In the genomic region with DNA sequence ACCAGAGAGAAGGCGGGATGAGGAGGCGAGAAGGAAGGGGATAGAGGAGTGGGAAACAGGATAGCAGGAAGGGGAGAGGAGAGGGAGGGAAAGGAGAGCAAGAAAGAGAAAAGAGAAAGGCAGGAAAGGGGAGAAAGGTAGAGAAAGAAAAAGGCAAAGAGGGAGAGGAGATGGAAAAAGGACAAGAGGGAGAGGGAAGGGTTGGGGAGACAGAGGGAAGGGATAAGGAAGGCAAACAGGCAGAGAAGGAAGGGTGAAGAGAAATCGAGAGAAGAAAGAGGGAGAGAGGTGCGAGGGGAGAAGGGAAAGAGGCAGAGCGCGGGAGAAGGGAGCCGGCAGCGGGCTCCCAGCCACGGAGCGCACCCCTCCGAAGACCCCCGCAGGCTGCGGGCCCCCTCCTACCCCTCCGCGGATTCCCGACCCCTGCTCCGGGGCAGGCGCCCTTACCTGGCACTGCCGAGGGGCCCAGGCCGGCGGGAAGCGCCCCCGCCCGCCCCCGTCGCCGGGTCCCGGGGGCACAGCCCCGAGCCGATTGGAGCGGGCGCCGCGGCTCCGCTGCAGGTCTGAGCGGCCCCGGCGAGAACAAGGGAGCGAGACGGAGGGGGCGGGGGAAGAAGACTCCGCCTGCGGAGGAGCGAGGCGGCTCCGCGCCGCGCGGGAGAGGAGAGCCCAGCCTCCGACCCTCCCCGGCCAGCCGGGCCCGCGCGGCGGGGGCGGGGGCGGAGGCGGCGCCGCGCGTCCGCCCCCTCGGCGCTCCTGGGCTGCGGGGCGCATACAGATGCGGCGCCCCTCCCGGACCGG, we compare ENCODE assay signal across 1 cellular context.
TF ChIP-seq lines count a peak whose summit lies in the region.

Gene CDH24, minus strand, starts transcription at position 565 of the 801 bp plus-strand sequence. CDS start 1,787 bp downstream, outside the sequence.

TF ChIP-seq in HepG2, 621 proteins besides CTCF, POLR2A, EP300 and RAD21 (continued from another document and continues in another):
- no peak for TF ChIP-seq PRDM15 (CRISPR knock-in tag; IDR thresholded peaks at IDR 0.05)
- TF ChIP-seq FOXJ3 (CRISPR knock-in tag; IDR thresholded peaks at IDR 0.05; ENCODE audit: borderline replicate concordance) = no peak
- peak; percentile 49; the same call in 1 of the 2 replicates for TF ChIP-seq ZBTB7A (CRISPR knock-in tag; IDR thresholded peaks at IDR 0.05)
- 0 out of 2 replicates have a peak, but pooled peaks have one; percentile 51 for TF ChIP-seq ZNF430 (CRISPR knock-in tag; IDR thresholded peaks at IDR 0.05)
- TF ChIP-seq ZBTB21 (CRISPR knock-in tag; IDR thresholded peaks at IDR 0.05) = no peak
- TF ChIP-seq ZNF556 (CRISPR knock-in tag; IDR thresholded peaks at IDR 0.05; ENCODE audit: borderline replicate concordance) = peak; percentile 73
- TF ChIP-seq REXO4 (CRISPR knock-in tag; IDR thresholded peaks at IDR 0.05; ENCODE audit: borderline replicate concordance) = no peak
- TF ChIP-seq CEBPZ (IDR thresholded peaks at IDR 0.05; ENCODE audit: low read length) = no peak
- TF ChIP-seq KLF15 (CRISPR knock-in tag; IDR thresholded peaks at IDR 0.05; ENCODE audit: borderline replicate concordance) = no peak; the same call in 1 of the 2 replicates
- no peak for TF ChIP-seq ZFY (CRISPR knock-in tag; IDR thresholded peaks at IDR 0.05)
- no peak for TF ChIP-seq ZSCAN9 (CRISPR knock-in tag; IDR thresholded peaks at IDR 0.05; ENCODE audit: borderline replicate concordance)
- TF ChIP-seq ZNF839 (CRISPR knock-in tag; IDR thresholded peaks at IDR 0.05; ENCODE audit: borderline replicate concordance) = no peak
- TF ChIP-seq, protein P1, sequence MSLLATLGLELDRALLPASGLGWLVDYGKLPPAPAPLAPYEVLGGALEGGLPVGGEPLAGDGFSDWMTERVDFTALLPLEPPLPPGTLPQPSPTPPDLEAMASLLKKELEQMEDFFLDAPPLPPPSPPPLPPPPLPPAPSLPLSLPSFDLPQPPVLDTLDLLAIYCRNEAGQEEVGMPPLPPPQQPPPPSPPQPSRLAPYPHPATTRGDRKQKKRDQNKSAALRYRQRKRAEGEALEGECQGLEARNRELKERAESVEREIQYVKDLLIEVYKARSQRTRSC (CRISPR knock-in tag; IDR thresholded peaks at IDR 0.05; ENCODE audit: low read depth) = no peak
- no peak for TF ChIP-seq ZNF124 (CRISPR knock-in tag; IDR thresholded peaks at IDR 0.05)
- TF ChIP-seq, protein P2, sequence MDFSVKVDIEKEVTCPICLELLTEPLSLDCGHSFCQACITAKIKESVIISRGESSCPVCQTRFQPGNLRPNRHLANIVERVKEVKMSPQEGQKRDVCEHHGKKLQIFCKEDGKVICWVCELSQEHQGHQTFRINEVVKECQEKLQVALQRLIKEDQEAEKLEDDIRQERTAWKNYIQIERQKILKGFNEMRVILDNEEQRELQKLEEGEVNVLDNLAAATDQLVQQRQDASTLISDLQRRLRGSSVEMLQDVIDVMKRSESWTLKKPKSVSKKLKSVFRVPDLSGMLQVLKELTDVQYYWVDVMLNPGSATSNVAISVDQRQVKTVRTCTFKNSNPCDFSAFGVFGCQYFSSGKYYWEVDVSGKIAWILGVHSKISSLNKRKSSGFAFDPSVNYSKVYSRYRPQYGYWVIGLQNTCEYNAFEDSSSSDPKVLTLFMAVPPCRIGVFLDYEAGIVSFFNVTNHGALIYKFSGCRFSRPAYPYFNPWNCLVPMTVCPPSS (IDR thresholded peaks at IDR 0.05) = peak; percentile 74; the same call in 1 of the 2 replicates
- peak; percentile 14 for TF ChIP-seq HNRNPLL (IDR thresholded peaks at IDR 0.05; ENCODE audit: low read depth, low read length, poor library complexity, severe bottlenecking)
- TF ChIP-seq SMAD1 (CRISPR knock-in tag; IDR thresholded peaks at IDR 0.05; ENCODE audit: borderline replicate concordance, low read depth) = no peak
- TF ChIP-seq SPEN (CRISPR knock-in tag; IDR thresholded peaks at IDR 0.05; ENCODE audit: low read depth) = no peak
- TF ChIP-seq ZBTB8A (CRISPR knock-in tag; IDR thresholded peaks at IDR 0.05; ENCODE audit: borderline replicate concordance, low read depth) = no peak
- no peak for TF ChIP-seq ZNF253 (CRISPR knock-in tag; IDR thresholded peaks at IDR 0.05; ENCODE audit: borderline replicate concordance)
- TF ChIP-seq, protein P3, sequence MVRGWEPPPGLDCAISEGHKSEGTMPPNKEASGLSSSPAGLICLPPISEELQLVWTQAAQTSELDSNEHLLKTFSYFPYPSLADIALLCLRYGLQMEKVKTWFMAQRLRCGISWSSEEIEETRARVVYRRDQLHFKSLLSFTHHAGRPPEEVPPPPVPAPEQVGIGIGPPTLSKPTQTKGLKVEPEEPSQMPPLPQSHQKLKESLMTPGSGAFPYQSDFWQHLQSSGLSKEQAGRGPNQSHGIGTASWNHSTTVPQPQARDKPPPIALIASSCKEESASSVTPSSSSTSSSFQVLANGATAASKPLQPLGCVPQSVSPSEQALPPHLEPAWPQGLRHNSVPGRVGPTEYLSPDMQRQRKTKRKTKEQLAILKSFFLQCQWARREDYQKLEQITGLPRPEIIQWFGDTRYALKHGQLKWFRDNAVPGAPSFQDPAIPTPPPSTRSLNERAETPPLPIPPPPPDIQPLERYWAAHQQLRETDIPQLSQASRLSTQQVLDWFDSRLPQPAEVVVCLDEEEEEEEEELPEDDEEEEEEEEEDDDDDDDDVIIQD (CRISPR knock-in tag; IDR thresholded peaks at IDR 0.05; ENCODE audit: low read depth) = no peak
- peak in 1 of 2 experiments; percentile 12; a peak in 1 of 4 replicates for TF ChIP-seq KLF16 (CRISPR knock-in tag; IDR thresholded peaks at IDR 0.05)
- TF ChIP-seq ZNF672 (CRISPR knock-in tag; IDR thresholded peaks at IDR 0.05) = peak; percentile 65; the same call in 1 of the 2 replicates
- 0 out of 2 replicates have a peak, but pooled peaks have one; percentile 46 for TF ChIP-seq FOXC1 (CRISPR knock-in tag; IDR thresholded peaks at IDR 0.05; ENCODE audit: borderline replicate concordance)
- TF ChIP-seq CCDC6 (CRISPR knock-in tag; IDR thresholded peaks at IDR 0.05) = peak; percentile 16; the same call in 1 of the 2 replicates
- TF ChIP-seq, protein P4, sequence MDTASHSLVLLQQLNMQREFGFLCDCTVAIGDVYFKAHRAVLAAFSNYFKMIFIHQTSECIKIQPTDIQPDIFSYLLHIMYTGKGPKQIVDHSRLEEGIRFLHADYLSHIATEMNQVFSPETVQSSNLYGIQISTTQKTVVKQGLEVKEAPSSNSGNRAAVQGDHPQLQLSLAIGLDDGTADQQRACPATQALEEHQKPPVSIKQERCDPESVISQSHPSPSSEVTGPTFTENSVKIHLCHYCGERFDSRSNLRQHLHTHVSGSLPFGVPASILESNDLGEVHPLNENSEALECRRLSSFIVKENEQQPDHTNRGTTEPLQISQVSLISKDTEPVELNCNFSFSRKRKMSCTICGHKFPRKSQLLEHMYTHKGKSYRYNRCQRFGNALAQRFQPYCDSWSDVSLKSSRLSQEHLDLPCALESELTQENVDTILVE (CRISPR knock-in tag; IDR thresholded peaks at IDR 0.05) = no peak; the same call in 1 of the 2 replicates
- TF ChIP-seq SMAD9 (CRISPR knock-in tag; IDR thresholded peaks at IDR 0.05) = no peak
- no peak for TF ChIP-seq ZNF746 (CRISPR knock-in tag; IDR thresholded peaks at IDR 0.05)
- TF ChIP-seq ZNF512B (CRISPR knock-in tag; IDR thresholded peaks at IDR 0.05; ENCODE audit: borderline replicate concordance) = peak; percentile 98; the same call in 1 of the 2 replicates
- TF ChIP-seq ZFAT (CRISPR knock-in tag; conservative IDR thresholded peaks at IDR 0.05) = no peak
- TF ChIP-seq MZF1 (CRISPR knock-in tag; IDR thresholded peaks at IDR 0.05; ENCODE audit: borderline replicate concordance) = no peak
- TF ChIP-seq, protein P5, sequence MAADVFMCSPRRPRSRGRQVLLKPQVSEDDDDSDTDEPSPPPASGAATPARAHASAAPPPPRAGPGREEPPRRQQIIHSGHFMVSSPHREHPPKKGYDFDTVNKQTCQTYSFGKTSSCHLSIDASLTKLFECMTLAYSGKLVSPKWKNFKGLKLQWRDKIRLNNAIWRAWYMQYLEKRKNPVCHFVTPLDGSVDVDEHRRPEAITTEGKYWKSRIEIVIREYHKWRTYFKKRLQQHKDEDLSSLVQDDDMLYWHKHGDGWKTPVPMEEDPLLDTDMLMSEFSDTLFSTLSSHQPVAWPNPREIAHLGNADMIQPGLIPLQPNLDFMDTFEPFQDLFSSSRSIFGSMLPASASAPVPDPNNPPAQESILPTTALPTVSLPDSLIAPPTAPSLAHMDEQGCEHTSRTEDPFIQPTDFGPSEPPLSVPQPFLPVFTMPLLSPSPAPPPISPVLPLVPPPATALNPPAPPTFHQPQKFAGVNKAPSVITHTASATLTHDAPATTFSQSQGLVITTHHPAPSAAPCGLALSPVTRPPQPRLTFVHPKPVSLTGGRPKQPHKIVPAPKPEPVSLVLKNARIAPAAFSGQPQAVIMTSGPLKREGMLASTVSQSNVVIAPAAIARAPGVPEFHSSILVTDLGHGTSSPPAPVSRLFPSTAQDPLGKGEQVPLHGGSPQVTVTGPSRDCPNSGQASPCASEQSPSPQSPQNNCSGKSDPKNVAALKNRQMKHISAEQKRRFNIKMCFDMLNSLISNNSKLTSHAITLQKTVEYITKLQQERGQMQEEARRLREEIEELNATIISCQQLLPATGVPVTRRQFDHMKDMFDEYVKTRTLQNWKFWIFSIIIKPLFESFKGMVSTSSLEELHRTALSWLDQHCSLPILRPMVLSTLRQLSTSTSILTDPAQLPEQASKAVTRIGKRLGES (CRISPR knock-in tag; IDR thresholded peaks at IDR 0.05; ENCODE audit: borderline replicate concordance) = no peak
- no peak for TF ChIP-seq ZBTB7B (CRISPR knock-in tag; IDR thresholded peaks at IDR 0.05)
- TF ChIP-seq ZNF563 (CRISPR knock-in tag; IDR thresholded peaks at IDR 0.05) = no peak; the same call in 1 of the 2 replicates
- 0 out of 2 replicates have a peak, but pooled peaks have one; percentile 20 for TF ChIP-seq ZNF773 (CRISPR knock-in tag; IDR thresholded peaks at IDR 0.05; ENCODE audit: borderline replicate concordance)
